In the genomic region with DNA sequence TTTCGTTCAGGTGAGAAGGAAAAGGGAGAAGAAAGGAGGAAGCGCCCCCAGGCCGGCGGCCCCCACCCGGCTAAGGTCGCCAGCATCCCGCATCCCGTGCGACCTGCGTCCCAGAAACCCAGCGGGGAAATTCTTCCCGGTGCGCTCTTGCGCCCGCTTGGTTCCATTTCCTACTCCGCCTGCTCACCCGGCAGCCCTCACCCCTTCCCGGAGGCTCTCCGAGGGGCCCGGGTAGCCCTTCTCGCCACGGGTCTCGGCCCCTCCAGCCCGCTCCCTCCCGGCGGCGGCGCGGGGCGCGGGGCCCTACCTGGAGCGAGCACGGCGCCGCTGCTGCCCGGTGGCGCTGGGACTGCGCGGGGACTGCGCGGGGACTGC, we compare ENCODE assay signal across 8 cellular contexts. TPM values are rescaled to one million over a fixed set of nuclear protein-coding genes. Genes with fewer than 3 reads are reported as not detected.
DNase-seq lines count a peak whose midpoint lies in the region; ATAC-seq, FAIRE-seq and TF ChIP-seq lines count a peak whose summit lies in the region.

PRKCQ (minus strand) TSS at position 373 of the 375 bp plus-strand sequence. CDS start 65,141 bp downstream, outside the sequence.

- H3K4me1 ChIP-seq in cardiac muscle cell (ENCODE audit: low read depth) (no peaks in the 10 kb centered on the region), stomach (peaks cover 0 to 22% (median 8%) of the 10 kb centered on the region in 4 donors)

- H3K9me3 ChIP-seq in cardiac muscle cell (ENCODE audit: low read depth) = no peaks in the 10 kb centered on the region
- H3K9me3 ChIP-seq in stomach = no peaks in the 10 kb centered on the region

- peak; percentile 13 for ATAC-seq in HG03520 (IDR thresholded peaks at IDR 0.05; ENCODE audit: unreplicated experiment)

- WGBS in stomach, 5 donors = 0 to 3% (median 0%) methylated on average over 14 to 41 of the region's 41 CpGs

- intact Hi-C loops in cardiac septum (cut with DNase I) (no loop called here), stomach (cut with DNase I; ENCODE audit: low total_unique reads) (no loop called here)

- TF ChIP-seq CTCF in cardiac muscle cell (IDR thresholded peaks at IDR 0.05; ENCODE audit: low read depth, low read length) (no peak), stomach (IDR thresholded peaks at IDR 0.05) (no peak), D721Med (IDR thresholded peaks at IDR 0.05; ENCODE audit: insufficient read depth, missing control alignments) (no peak)

- no peaks in the 10 kb centered on the region for H3K36me3 ChIP-seq in cardiac muscle cell
- H3K36me3 ChIP-seq in stomach = no peaks in the 10 kb centered on the region

- H3K27me3 ChIP-seq in cardiac muscle cell = peaks cover 21% of the 10 kb centered on the region
- H3K27me3 ChIP-seq in stomach = peaks cover 0 to 16% (median 15%) of the 10 kb centered on the region in 3 donors

- peak; percentile 40 to 69 for DNase-seq in cardiac muscle cell (ENCODE audit: low read depth in 1 of 2, low spot score in 1 of 2)
- DNase-seq in cardiac septum (ENCODE audit: low spot score) = no peak
- peak; percentile 80 for DNase-seq in islet precursor cell
- DNase-seq in stomach = no peak
- DNase-seq in D721Med (ENCODE audit: insufficient read length, low spot score) = no peak
- DNase-seq in stimulated activated CD8-positive, alpha-beta memory T cell treated with anti-CD3 and anti-CD28 coated beads, Interleukin-4, amount 100 ng/mL, for 48 hours = no peak

- H3K27ac ChIP-seq in cardiac muscle cell (peak within 1 kb of the TSS; percentile 54), angular gyrus (ENCODE audit: low read depth, low read length) (peak within 1 kb of the TSS; percentile 56), stomach (peak within 1 kb of the TSS; percentile 71 to 86 (median 84))

- no peak for TF ChIP-seq EP300 in stomach (IDR thresholded peaks at IDR 0.05)

- no peak for TF ChIP-seq POLR2A in stomach (IDR thresholded peaks at IDR 0.05)

- FAIRE-seq in D721Med (lab: Jason Lieb, UNC) = no peak

- peak within 1 kb of the TSS; percentile 73 for H3K4me3 ChIP-seq in cardiac muscle cell
- peak within 1 kb of the TSS; percentile 57 to 90 (median 72) for H3K4me3 ChIP-seq in stomach

RNA-seq across cellular contexts. Expression of gene PRKCQ, which starts in this region (rescaled TPM):
- total RNA-seq in cardiac muscle cell = 3.7 and 4.0 TPM in 2 replicates
- polyA plus RNA-seq in cardiac muscle cell = 4.1 and 4.3 TPM in 2 replicates
- 0.24 TPM for total RNA-seq in cardiac septum
- total RNA-seq in stomach = 1 to 10 TPM in 2 of 5 donors, under 1 TPM in 2, not detected in 1; 0.45 to 5.1 (median 1.8) TPM
- 1 to 10 TPM in 1 of 3 donors, under 1 TPM in 2; 0.25 to 1.5 (median 0.63) TPM for polyA plus RNA-seq in stomach

Comparison
In these comparisons a context has a peak if more than half of its experiments do, and no peak if none do; other contexts are left out.
1. DNase-seq: peak in cardiac muscle cell (2 of 2) and islet precursor cell (single experiment); none in cardiac septum (single experiment), stomach (single experiment), D721Med (single experiment) and stimulated activated CD8-positive, alpha-beta memory T cell treated with anti-CD3 and anti-CD28 coated beads, Interleukin-4, amount 100 ng/mL, for 48 hours (single experiment).
2. Peak in every context shown above with its lines, with median percentiles within 50 percentile points of each other: H3K27ac ChIP-seq.